Comparison of ENCODE assay signal across 8 cellular contexts in the genomic region with DNA sequence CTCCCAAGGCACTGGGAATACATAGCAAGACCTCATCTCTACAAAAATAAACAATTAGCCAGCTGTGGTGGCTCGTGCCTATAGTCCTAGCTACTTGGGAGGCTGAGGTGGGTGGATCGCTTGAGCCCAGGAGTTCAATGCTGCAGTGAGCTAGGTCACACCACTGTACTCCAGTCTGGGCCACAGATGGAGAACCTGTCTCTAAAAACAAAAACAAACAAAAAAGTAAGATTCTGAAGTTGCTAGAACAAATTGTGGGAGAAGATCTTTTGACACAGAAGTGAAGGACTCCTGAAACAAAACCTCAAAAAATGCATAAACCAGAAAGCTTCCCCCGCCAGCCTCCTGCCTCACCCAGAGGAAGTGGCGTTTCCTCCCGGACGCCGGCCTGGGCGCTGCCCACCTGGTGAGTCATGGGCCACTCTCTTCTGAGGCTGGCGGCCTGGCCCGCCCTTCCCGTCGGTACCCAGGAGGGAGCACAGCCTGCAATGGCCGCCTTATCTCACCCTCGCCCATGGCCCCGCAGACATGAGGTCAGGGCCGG. TPM values are rescaled to one million over a fixed set of nuclear protein-coding genes. Genes with fewer than 3 reads are reported as not detected.
DNase-seq lines count a peak whose midpoint lies in the region; ATAC-seq and TF ChIP-seq lines count a peak whose summit lies in the region.

No MANE protein-coding gene starts in this region.

- no peak overlapping the region for H3K4me3 ChIP-seq in lower lobe of right lung
- no peak overlapping the region for H3K4me3 ChIP-seq in HAP-1

- peaks cover 36% of the 10 kb centered on the region for H3K4me1 Mint-ChIP-seq in CD14-positive monocyte

- DNase-seq in CD14-positive monocyte (ENCODE audit: low spot score) (peak; percentile 87), KG1 (lab: John Stamatoyannopoulos, UW) (peak; percentile 51), amniotic epithelial cell (ENCODE audit: low read depth) (peak; percentile 78), lower lobe of right lung (peak; percentile 73), NCI-H1436 (lab: John Stamatoyannopoulos, UW) (no peak), HAP-1 (ENCODE audit: low spot score in 2 of 2) (no peak)

- ATAC-seq in lower lobe of right lung: peak; percentile 67 to 73
- no peak for ATAC-seq in GM19351 (IDR thresholded peaks at IDR 0.05; ENCODE audit: unreplicated experiment)
- no peak for ATAC-seq in GM21619 (IDR thresholded peaks at IDR 0.05; ENCODE audit: unreplicated experiment)

- peaks cover 13 to 16% (median 16%) of the 10 kb centered on the region in 3 donors for H3K27me3 Mint-ChIP-seq in CD14-positive monocyte (ENCODE audit: low read depth in 3 of 3)

- peak overlapping the region; percentile 56 to 72 for H3K4me3 Mint-ChIP-seq in CD14-positive monocyte

- intact Hi-C loops in CD14-positive monocyte (cut with micrococcal nuclease): no loop called here
- intact Hi-C loops in lower lobe of right lung (cut with DNase I): no loop called here

- H3K27me3 ChIP-seq in lower lobe of right lung (ENCODE audit: low read depth): no peaks in the 10 kb centered on the region
- H3K27me3 ChIP-seq in HAP-1 (ENCODE audit: low read depth): no peaks in the 10 kb centered on the region

- no peak for TF ChIP-seq CTCF in CD14-positive monocyte (IDR thresholded peaks at IDR 0.05)
- TF ChIP-seq CTCF in lower lobe of right lung (IDR thresholded peaks at IDR 0.05): no peak

- no peaks in the 10 kb centered on the region for H3K9me3 ChIP-seq in lower lobe of right lung
- no peaks in the 10 kb centered on the region for H3K9me3 ChIP-seq in HAP-1

- H3K27ac Mint-ChIP-seq in CD14-positive monocyte: peak overlapping the region; percentile 41 to 95 (median 90)

- H3K27ac ChIP-seq in lower lobe of right lung: peak overlapping the region; percentile 63

- in situ Hi-C loops in HAP-1 (cut with MboI; ENCODE audit: low sequenced_read_pairs): no loop called here

- peaks cover 0 to 11% (median 0%) of the 10 kb centered on the region in 7 donors for H3K9me3 Mint-ChIP-seq in CD14-positive monocyte

- no peaks in the 10 kb centered on the region for H3K36me3 Mint-ChIP-seq in CD14-positive monocyte

- H3K36me3 ChIP-seq in lower lobe of right lung (no peaks in the 10 kb centered on the region), HAP-1 (replicated peaks) (no peaks in the 10 kb centered on the region)

- H3K4me1 ChIP-seq in lower lobe of right lung: peaks cover 30% of the 10 kb centered on the region
- no peaks in the 10 kb centered on the region for H3K4me1 ChIP-seq in HAP-1

RNA-seq across cellular contexts. Expression of a gene that starts 25.4 kb away (rescaled TPM):
- not detected for polyA plus RNA-seq in CD14-positive monocyte
- 83.3 TPM for total RNA-seq in lower lobe of right lung

Comparison
In these comparisons a context has a peak if more than half of its experiments do, and no peak if none do; other contexts are left out.
1. DNase-seq: peak in CD14-positive monocyte (single experiment), KG1 (single experiment), amniotic epithelial cell (single experiment) and lower lobe of right lung (single experiment); none in NCI-H1436 (single experiment) and HAP-1 (0 of 2).
2. ATAC-seq: peak in lower lobe of right lung (2 of 2); none in GM19351 (single experiment) and GM21619 (single experiment).